In the genomic region with DNA sequence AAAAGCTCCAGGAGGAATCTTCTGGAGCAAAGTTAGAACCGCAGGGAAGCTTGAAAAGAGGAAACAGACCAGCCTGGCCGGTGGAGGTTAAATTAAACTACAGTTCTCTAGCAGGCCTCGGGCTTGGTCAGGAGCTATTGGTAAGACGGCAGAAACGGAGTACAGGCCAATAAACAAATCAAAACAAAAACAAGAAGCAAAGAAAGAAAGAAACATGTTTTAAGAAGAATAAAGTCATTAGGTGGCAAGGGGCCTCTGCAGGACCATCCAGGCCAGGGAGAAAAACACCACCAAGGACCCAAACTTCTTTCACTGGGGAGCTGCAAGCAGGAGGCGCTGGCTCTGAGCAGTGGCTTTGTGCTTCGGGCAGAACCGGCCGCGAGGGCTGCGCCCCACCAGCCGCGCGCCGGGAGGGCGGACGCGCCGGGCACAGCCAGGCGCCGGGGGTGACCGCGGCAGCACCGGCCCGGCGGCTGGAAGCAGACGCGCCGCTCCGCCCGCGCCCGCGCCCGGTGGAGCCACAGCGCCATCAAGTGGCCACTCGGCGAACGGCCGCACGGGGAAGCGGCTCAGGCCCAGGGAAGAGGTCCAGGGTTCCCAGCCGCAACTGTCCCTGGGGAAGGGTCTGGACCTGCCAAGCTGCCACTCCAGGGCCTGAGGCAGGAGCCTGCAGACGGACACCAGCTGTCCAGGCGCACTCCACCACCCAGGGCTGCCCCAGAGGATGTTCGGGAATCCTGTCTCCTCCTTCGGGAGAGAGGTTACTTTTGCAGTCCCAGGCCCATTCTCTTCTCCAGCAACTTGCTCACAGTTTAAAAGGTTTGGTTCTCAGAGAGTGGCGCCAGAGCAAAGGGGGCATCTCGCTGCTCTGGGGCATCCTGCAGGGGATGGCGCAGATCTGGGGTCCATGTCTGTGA, we compare ENCODE assay signal across 8 cellular contexts.
A peak's percentile ranks its signal among the peaks of the same experiment; 100 is the strongest.
DNase-seq lines count a peak whose midpoint lies in the region; ATAC-seq and TF ChIP-seq lines count a peak whose summit lies in the region.

No MANE protein-coding gene starts in this region.

- DNase-seq in AG20443 (ENCODE audit: low spot score) (peak; percentile 97), NCI-H345 treated with DMSO at 0.1 percent for 48 hours (lab: John Stamatoyannopoulos, UW; ENCODE audit: unreplicated experiment) (peak; percentile 27), dermis blood vessel endothelial cell (peak; percentile 67), lower lobe of right lung (peak; percentile 74)
- DNase-seq in activated CD4-positive, alpha-beta T cell treated with anti-CD3 and anti-CD28 coated beads, Interleukin-2, amount 50 U/mL, for 1 hour, result peak; percentile 46
- peak; percentile 27 to 50 (median 45) for DNase-seq in stimulated activated CD4-positive, alpha-beta T cell treated with anti-CD3 and anti-CD28 coated beads, TNF-alpha, amount 100 ng/mL, for 48 hours (ENCODE audit: low read depth in 3 of 3)

- intact Hi-C loops in lower lobe of right lung (cut with DNase I), result no loop called here

- ATAC-seq in GM18907 (IDR thresholded peaks at IDR 0.05; ENCODE audit: unreplicated experiment), result peak; percentile 92
- ATAC-seq in HG03097 (IDR thresholded peaks at IDR 0.05; ENCODE audit: low FRiP score, unreplicated experiment), result peak; percentile 85
- ATAC-seq in lower lobe of right lung, result peak; percentile 95 to 96

- peak; percentile 85 for TF ChIP-seq CTCF in lower lobe of right lung (IDR thresholded peaks at IDR 0.05)

- peaks cover 11% of the 10 kb centered on the region for H3K4me1 ChIP-seq in lower lobe of right lung

- no peaks in the 10 kb centered on the region for H3K9me3 ChIP-seq in lower lobe of right lung

- peak overlapping the region; percentile 38 for H3K4me3 ChIP-seq in lower lobe of right lung

- no peak overlapping the region for H3K27ac ChIP-seq in lower lobe of right lung

- peaks cover 7% of the 10 kb centered on the region for H3K27me3 ChIP-seq in lower lobe of right lung (ENCODE audit: low read depth)

- no peaks in the 10 kb centered on the region for H3K36me3 ChIP-seq in lower lobe of right lung

Comparison
In these comparisons a context has a peak if more than half of its experiments do, and no peak if none do; other contexts are left out.
1. DNase-seq: peak in every context shown above with its lines; median percentile 97 in AG20443; 74 in lower lobe of right lung; 67 in dermis blood vessel endothelial cell; 46 in activated CD4-positive, alpha-beta T cell treated with anti-CD3 and anti-CD28 coated beads, Interleukin-2, amount 50 U/mL, for 1 hour; 45 in stimulated activated CD4-positive, alpha-beta T cell treated with anti-CD3 and anti-CD28 coated beads, TNF-alpha, amount 100 ng/mL, for 48 hours; 27 in NCI-H345 treated with DMSO at 0.1 percent for 48 hours.